ENCODE assay signal across 8 cellular contexts in genomic region chr9:124133752-124134151, GRCh38.
A peak's percentile ranks its signal among the peaks of the same experiment; 100 is the strongest.
DNase-seq lines count a peak whose midpoint lies in the region; ATAC-seq and TF ChIP-seq lines count a peak whose summit lies in the region.

No MANE protein-coding gene starts in this region.

- WGBS in esophagus squamous epithelium, 2 donors, result 52 to 59% methylated on average over 4 to 6 of the region's 6 CpGs

- DNase-seq in Calu3 (peak; percentile 41), WERI-Rb-1 (peak; percentile 48), kidney tubule cell (ENCODE audit: low spot score) (peak; percentile 29), NCI-H187 treated with DMSO at 0.1 percent for 48 hours (lab: John Stamatoyannopoulos, UW) (no peak), esophagus squamous epithelium (lab: John Stamatoyannopoulos, UW) (no peak), NCI-H82 (lab: John Stamatoyannopoulos, UW) (no peak), activated gamma-delta T cell (lab: John Stamatoyannopoulos, UW) (no peak)

- H3K27me3 ChIP-seq in WERI-Rb-1 (ENCODE audit: insufficient read depth, low read depth, severe bottlenecking) (no peaks in the 10 kb centered on the region), esophagus squamous epithelium (no peaks in the 10 kb centered on the region)

- no peaks in the 10 kb centered on the region for H3K36me3 Mint-ChIP-seq in Calu3 (ENCODE audit: insufficient read depth, unreplicated experiment)

- H3K9me3 Mint-ChIP-seq in Calu3 (ENCODE audit: low read depth, unreplicated experiment), result no peaks in the 10 kb centered on the region

- TF ChIP-seq CTCF in Calu3 (IDR thresholded peaks at IDR 0.05; ENCODE audit: unreplicated experiment) (no peak), WERI-Rb-1 (IDR thresholded peaks at IDR 0.05; ENCODE audit: low read depth, low read length) (peak; percentile 61), esophagus squamous epithelium (IDR thresholded peaks at IDR 0.05) (no peak)

- H3K4me3 ChIP-seq in WERI-Rb-1 (ENCODE audit: low read depth, low read length) (no peak overlapping the region), esophagus squamous epithelium (no peak overlapping the region)

- H3K9me3 ChIP-seq in WERI-Rb-1 (ENCODE audit: severe bottlenecking), result no peaks in the 10 kb centered on the region
- no peaks in the 10 kb centered on the region for H3K9me3 ChIP-seq in esophagus squamous epithelium

- H3K27ac ChIP-seq in WERI-Rb-1 (no peak overlapping the region), esophagus squamous epithelium (no peak overlapping the region)

- peak; percentile 38 for ATAC-seq in HG02623 (IDR thresholded peaks at IDR 0.05; ENCODE audit: unreplicated experiment)

- H3K36me3 ChIP-seq in WERI-Rb-1 (no peaks in the 10 kb centered on the region), esophagus squamous epithelium (no peaks in the 10 kb centered on the region)

- CTCF ChIA-PET in Calu3 (lab: Charles Lee), result interaction anchor here (0.6 to 0.9 kb wide), 3 partner anchors 158 to 495 kb away, joined by 3 to 6 read pairs (median 3); no protein-coding TSS in a partner anchor

- no peak overlapping the region for H3K27ac Mint-ChIP-seq in Calu3 (ENCODE audit: unreplicated experiment)

- no peaks in the 10 kb centered on the region for H3K27me3 Mint-ChIP-seq in Calu3 (ENCODE audit: unreplicated experiment)

- H3K4me3 Mint-ChIP-seq in Calu3 (ENCODE audit: low read depth, unreplicated experiment), result no peak overlapping the region

- TF ChIP-seq POLR2A in esophagus squamous epithelium (IDR thresholded peaks at IDR 0.05), result no peak

- H3K4me1 Mint-ChIP-seq in Calu3 (ENCODE audit: low read depth, unreplicated experiment), result peaks cover 17% of the 10 kb centered on the region

- no peaks in the 10 kb centered on the region for H3K4me1 ChIP-seq in esophagus squamous epithelium

- intact Hi-C loops in Calu3 (cut with micrococcal nuclease; ENCODE audit: unreplicated experiment), result no loop called here
- intact Hi-C loops in esophagus squamous epithelium (cut with DNase I), result no loop called here

- no TSS peak for BruUV-seq in Calu3 (replicated peaks; lab: Mats Ljungman, UMichigan)

Comparison
In these comparisons a context has a peak if more than half of its experiments do, and no peak if none do; other contexts are left out.
1. DNase-seq: peak in Calu3 (single experiment), WERI-Rb-1 (single experiment) and kidney tubule cell (single experiment); none in NCI-H187 treated with DMSO at 0.1 percent for 48 hours (single experiment), esophagus squamous epithelium (single experiment), NCI-H82 (single experiment) and activated gamma-delta T cell (single experiment).